In genomic region chr17:45893725-45894021, GRCh38 we compare ENCODE assay signal across 8 cellular contexts. TPM values are rescaled to one million over a fixed set of nuclear protein-coding genes. Genes with fewer than 3 reads are reported as not detected.
DNase-seq lines count a peak whose midpoint lies in the region; ATAC-seq, FAIRE-seq and TF ChIP-seq lines count a peak whose summit lies in the region.

No MANE protein-coding gene starts in this region.

- no peak for FAIRE-seq in small intestine (lab: Jason Lieb, UNC)

- peaks cover 0 to 2% of the 10 kb centered on the region in 2 donors for H3K4me1 ChIP-seq in small intestine (ENCODE audit: control insufficient read depth in 2 of 2, insufficient read depth in 1 of 2, low read depth in 1 of 2, low read length in 1 of 2)

- H3K9me3 ChIP-seq in WERI-Rb-1 (ENCODE audit: severe bottlenecking) (no peaks in the 10 kb centered on the region), small intestine (ENCODE audit: control insufficient read depth, low read depth) (no peaks in the 10 kb centered on the region)

- peak overlapping the region; percentile 86 for H3K4me3 Mint-ChIP-seq in glutamatergic neuron (ENCODE audit: unreplicated experiment)

- H3K27me3 Mint-ChIP-seq in glutamatergic neuron (ENCODE audit: unreplicated experiment): peaks cover 22% of the 10 kb centered on the region

- TF ChIP-seq CTCF in WERI-Rb-1 (IDR thresholded peaks at IDR 0.05; ENCODE audit: low read depth, low read length) (no peak), glutamatergic neuron (IDR thresholded peaks at IDR 0.05; ENCODE audit: partially characterized antibody, unreplicated experiment) (no peak), GM13977 (IDR thresholded peaks at IDR 0.05; ENCODE audit: extremely low read depth, insufficient read depth, missing control alignments) (no peak)

- DNase-seq in DMS 273 treated with DMSO at 0.1 percent for 48 hours (lab: John Stamatoyannopoulos, UW): peak; percentile 39
- no peak for DNase-seq in DMS 273 (lab: John Stamatoyannopoulos, UW; ENCODE audit: unreplicated experiment)
- DNase-seq in WERI-Rb-1: no peak
- DNase-seq in glutamatergic neuron: no peak
- DNase-seq in small intestine: no peak
- DNase-seq in GM13977 (ENCODE audit: low spot score): no peak
- no peak for DNase-seq in Kasumi-1 (lab: John Stamatoyannopoulos, UW)

- H3K36me3 ChIP-seq in WERI-Rb-1 (no peaks in the 10 kb centered on the region; the same call in 1 of the 2 replicates), small intestine (ENCODE audit: control insufficient read depth in 2 of 2, insufficient read depth in 2 of 2, low read length in 2 of 2) (no peaks in the 10 kb centered on the region)

- peak overlapping the region; percentile 42 for H3K4me3 ChIP-seq in WERI-Rb-1 (ENCODE audit: low read depth, low read length)
- peak overlapping the region; percentile 10 to 54 for H3K4me3 ChIP-seq in small intestine (ENCODE audit: low read depth in 1 of 2, low read length in 2 of 2)

- in situ Hi-C loops in GM13977 (cut with MboI; ENCODE audit: low pct_unique_long_range_greater_than_20kb, low sequenced_read_pairs, unreplicated experiment): no loop called here

- H3K27me3 ChIP-seq in WERI-Rb-1 (ENCODE audit: insufficient read depth, low read depth, severe bottlenecking): peaks cover 3% of the 10 kb centered on the region
- H3K27me3 ChIP-seq in small intestine (ENCODE audit: control insufficient read depth in 2 of 2, insufficient read depth in 2 of 2, low read length in 2 of 2): peaks cover 19 to 20% of the 10 kb centered on the region in 2 donors

- peak overlapping the region; percentile 84 for H3K27ac Mint-ChIP-seq in glutamatergic neuron (ENCODE audit: unreplicated experiment)

- peaks cover 8% of the 10 kb centered on the region for H3K9me3 Mint-ChIP-seq in glutamatergic neuron (ENCODE audit: unreplicated experiment)

- peaks cover 3% of the 10 kb centered on the region for H3K4me1 Mint-ChIP-seq in glutamatergic neuron (ENCODE audit: low read depth, unreplicated experiment)

- H3K27ac ChIP-seq in WERI-Rb-1 (peak overlapping the region; percentile 85), small intestine (ENCODE audit: low read depth in 1 of 2, low read length in 1 of 2) (no peak overlapping the region)

- no peaks in the 10 kb centered on the region for H3K36me3 Mint-ChIP-seq in glutamatergic neuron (ENCODE audit: unreplicated experiment)

- 37 to 48% (median 47%) methylated on average over 7 of the region's 7 CpGs for WGBS in small intestine, 3 donors

- ATAC-seq in HG02852 (IDR thresholded peaks at IDR 0.05; ENCODE audit: unreplicated experiment): no peak

RNA-seq across cellular contexts. Expression of gene MAPT, which starts 0.7 kb away (rescaled TPM):
- total RNA-seq in glutamatergic neuron (ENCODE audit: unreplicated experiment): 123 TPM
- polyA plus RNA-seq in small intestine: 1 to 10 TPM in 1 of 3 donors, under 1 TPM in 1, not detected in 1; 0.54 to 6.0 TPM

RNA-seq across cellular contexts. Expression of gene SPPL2C, which starts 49.0 kb away (rescaled TPM):
- not detected for total RNA-seq in glutamatergic neuron (ENCODE audit: unreplicated experiment)
- polyA plus RNA-seq in small intestine: not detected
